Comparison of ENCODE assay signal across 8 cellular contexts in the genomic region with DNA sequence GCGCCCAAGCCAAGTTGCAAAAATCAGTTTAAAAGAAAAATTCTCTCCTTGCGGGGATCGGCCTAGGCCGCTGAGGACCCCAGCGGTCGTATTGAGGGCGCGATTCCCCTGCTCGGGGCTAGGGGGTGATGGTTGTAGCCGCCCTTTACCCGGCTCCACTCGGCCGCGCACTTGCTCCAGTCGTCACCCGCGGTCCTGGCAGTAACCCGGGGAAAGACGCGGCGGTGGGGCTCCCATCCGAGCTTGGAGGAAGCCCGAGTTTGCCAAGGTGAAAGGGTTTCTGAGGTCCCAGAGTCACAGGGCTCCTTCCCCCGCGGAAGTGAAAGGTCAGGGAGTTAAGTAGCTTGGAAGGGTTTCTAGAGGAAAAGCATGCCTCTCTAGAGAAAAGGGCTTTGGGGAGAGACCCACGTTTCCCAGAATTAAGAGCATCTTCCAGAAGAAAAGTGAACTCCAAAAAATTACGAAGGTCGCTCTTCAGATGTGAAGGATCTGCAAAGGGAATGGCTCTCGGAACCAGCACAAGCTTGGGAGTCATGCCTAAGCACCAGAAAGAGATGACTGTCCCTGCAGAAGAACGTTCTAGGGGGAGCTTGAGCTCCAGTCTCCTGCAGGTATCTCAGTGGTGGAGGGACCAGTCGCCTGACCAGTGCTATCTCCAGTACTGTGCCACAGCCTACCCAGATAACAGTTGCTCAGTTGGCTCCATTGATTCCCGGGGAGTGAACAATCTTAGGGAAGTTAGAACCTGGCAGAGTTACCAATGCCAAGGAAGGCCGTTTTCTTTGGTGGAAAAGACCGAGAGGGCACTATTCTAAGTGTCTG. TPM values are rescaled to one million over a fixed set of nuclear protein-coding genes. Genes with fewer than 3 reads are reported as not detected.
DNase-seq lines count a peak whose midpoint lies in the region; ATAC-seq and TF ChIP-seq lines count a peak whose summit lies in the region.

No MANE protein-coding gene starts in this region.

- peak overlapping the region; percentile 96 for H3K27ac Mint-ChIP-seq in activated T-cell treated with anti-CD3 and anti-CD28 coated beads, Interleukin-2, amount 50 U/mL, for 24 hours
- H3K27ac Mint-ChIP-seq in nephron (peak overlapping the region; percentile 67 to 91 (median 90)), type B pancreatic cell (peak overlapping the region; percentile 97)

- no peaks in the 10 kb centered on the region for H3K9me3 ChIP-seq in HCT116 (ENCODE audit: control insufficient read depth in 1 of 2, insufficient read depth in 1 of 2, low read depth in 1 of 2, low read length in 2 of 2)

- H3K79me2 ChIP-seq in HCT116 (ENCODE audit: insufficient read depth, low read length) = peaks cover 17% of the 10 kb centered on the region; the same call in 1 of the 2 replicates

- peaks cover 56% of the 10 kb centered on the region for H3K36me3 Mint-ChIP-seq in activated T-cell treated with anti-CD3 and anti-CD28 coated beads, Interleukin-2, amount 50 U/mL, for 24 hours (ENCODE audit: low read depth)
- H3K36me3 Mint-ChIP-seq in nephron (ENCODE audit: low read depth) = peaks cover 14% of the 10 kb centered on the region
- H3K36me3 Mint-ChIP-seq in type B pancreatic cell = no peaks in the 10 kb centered on the region

- ATAC-seq in HCT116 = peak; percentile 15

- peak overlapping the region; percentile 88 for H3K4me2 ChIP-seq in HCT116 (ENCODE audit: low read length)

- TSS peak; percentile 68 for BruUV-seq in HCT116 (replicated peaks; lab: Mats Ljungman, UMichigan)

- H3K27me3 ChIP-seq in HCT116 (ENCODE audit: insufficient read depth, low read length) = no peaks in the 10 kb centered on the region

- H2AFZ ChIP-seq in HCT116 (ENCODE audit: low read depth, low read length, poor library complexity, severe bottlenecking) = no peak overlapping the region

- no peaks in the 10 kb centered on the region for H3K9me3 Mint-ChIP-seq in activated T-cell treated with anti-CD3 and anti-CD28 coated beads, Interleukin-2, amount 50 U/mL, for 24 hours
- H3K9me3 Mint-ChIP-seq in nephron (no peaks in the 10 kb centered on the region), type B pancreatic cell (no peaks in the 10 kb centered on the region)

- no peak for DNase-seq in HCT116 (ENCODE audit: low read depth, low spot score)
- DNase-seq in NB4 (ENCODE audit: low read depth) = peak; percentile 57
- DNase-seq in activated T-cell treated with anti-CD3 and anti-CD28 coated beads, Interleukin-2, amount 50 U/mL, for 24 hours = peak; percentile 47
- peak; percentile 16 for DNase-seq in fibroblast of peridontal ligament (ENCODE audit: extremely low read depth)
- DNase-seq in type B pancreatic cell (ENCODE audit: extremely low spot score, unreplicated experiment) = no peak
- DNase-seq in DMS153 treated with DMSO at 0.1 percent for 48 hours (lab: John Stamatoyannopoulos, UW; ENCODE audit: unreplicated experiment) = no peak

- H3K9ac ChIP-seq in HCT116 (ENCODE audit: low read length) = peak overlapping the region; percentile 80

- no peaks in the 10 kb centered on the region for H3K27me3 Mint-ChIP-seq in activated T-cell treated with anti-CD3 and anti-CD28 coated beads, Interleukin-2, amount 50 U/mL, for 24 hours
- H3K27me3 Mint-ChIP-seq in nephron (ENCODE audit: low read depth) = peaks cover 4% of the 10 kb centered on the region
- H3K27me3 Mint-ChIP-seq in type B pancreatic cell = no peaks in the 10 kb centered on the region

- H3K27ac ChIP-seq in HCT116 (ENCODE audit: low read depth, low read length) = peak overlapping the region; percentile 76

- H3K36me3 ChIP-seq in HCT116 (ENCODE audit: control insufficient read depth in 1 of 2, insufficient read depth in 2 of 2, low read length in 2 of 2) = peaks cover 14 to 22% of the 10 kb centered on the region in 2 experiments; a peak in 3 of 4 replicates

- intact Hi-C loops in HCT116 (cut with micrococcal nuclease) = loop anchor here (2.0 kb wide), 1 partner anchor 37 kb away; a partner anchor contains a TSS

- RAD21 ChIA-PET in HCT116 (lab: Charles Lee; ENCODE audit: low non-redundant PET in 1 of 2, low total read pairs in 2 of 2, uncharacterized antibody in 2 of 2, unreplicated experiment in 2 of 2) = no interaction called here

- H3K4me3 Mint-ChIP-seq in activated T-cell treated with anti-CD3 and anti-CD28 coated beads, Interleukin-2, amount 50 U/mL, for 24 hours = peak overlapping the region; percentile 91
- H3K4me3 Mint-ChIP-seq in nephron (peak overlapping the region; percentile 92 to 94 (median 93)), type B pancreatic cell (peak overlapping the region; percentile 94)

- TF ChIP-seq POLR2A in HCT116 (IDR thresholded peaks at IDR 0.05; ENCODE audit: borderline replicate concordance, extremely low read depth, insufficient read depth, insufficient read length) = no peak
- no peak for TF ChIP-seq POLR2A in NB4 (IDR thresholded peaks at IDR 0.05; ENCODE audit: extremely low read depth, insufficient read length)

- H4K20me1 ChIP-seq in HCT116 (ENCODE audit: insufficient read depth) = no peaks in the 10 kb centered on the region

- TF ChIP-seq CTCF in GM12875 (IDR thresholded peaks at IDR 0.05; ENCODE audit: borderline replicate concordance, insufficient read depth, low read depth, low read length) (no peak), HCT116 (IDR thresholded peaks at IDR 0.05 in 2 of 3, conservative IDR thresholded peaks at IDR 0.05 in 1 of 3; ENCODE audit: borderline replicate concordance in 1 of 3, insufficient read depth in 1 of 3, low read depth in 2 of 3, low read length in 2 of 3) (no peak), NB4 (IDR thresholded peaks at IDR 0.05; ENCODE audit: low read depth, low read length) (peak; percentile 4), nephron (IDR thresholded peaks at IDR 0.05; ENCODE audit: unreplicated experiment in 3 of 3) (peak in 1 of 3 experiments; percentile 19), type B pancreatic cell (conservative IDR thresholded peaks at IDR 0.05) (peak; percentile 47)

- H3K4me1 ChIP-seq in HCT116 (ENCODE audit: control insufficient read depth in 1 of 2, insufficient read depth in 2 of 2, low read length in 2 of 2) = peaks cover 6 to 18% of the 10 kb centered on the region in 2 experiments; a peak in 3 of 4 replicates

- peak overlapping the region; percentile 92 for H3K4me3 ChIP-seq in GM12875 (ENCODE audit: low read depth, low read length)
- peak overlapping the region; percentile 62 to 78 for H3K4me3 ChIP-seq in HCT116 (replicated peaks in 1 of 2; ENCODE audit: low read depth in 1 of 2, low read length in 2 of 2)
- peak overlapping the region; percentile 79 for H3K4me3 ChIP-seq in NB4 (ENCODE audit: low read depth, low read length)

- POLR2A ChIA-PET in HCT116 (lab: Charles Lee) = interaction anchor here (1.0 kb wide), 1 partner anchor 17 kb away, joined by 3 read pairs; no protein-coding TSS in a partner anchor

- no peak for TF ChIP-seq RAD21 in HCT116 (IDR thresholded peaks at IDR 0.05; ENCODE audit: low read depth)

- H3K4me1 Mint-ChIP-seq in activated T-cell treated with anti-CD3 and anti-CD28 coated beads, Interleukin-2, amount 50 U/mL, for 24 hours (ENCODE audit: low read depth) = peaks cover 29% of the 10 kb centered on the region
- peaks cover 29% of the 10 kb centered on the region for H3K4me1 Mint-ChIP-seq in nephron
- peaks cover 11% of the 10 kb centered on the region for H3K4me1 Mint-ChIP-seq in type B pancreatic cell (ENCODE audit: unreplicated experiment)

- no peaks in the 10 kb centered on the region for H3K9me2 ChIP-seq in HCT116 (ENCODE audit: insufficient read depth)

- CTCF ChIA-PET in HCT116 (lab: Charles Lee) = no interaction called here

TF ChIP-seq in HCT116, 20 proteins besides CTCF, POLR2A, EP300 and RAD21:
- TF ChIP-seq EZH2phosphoT487 (IDR thresholded peaks at IDR 0.05; ENCODE audit: borderline replicate concordance) (no peak), ZFX (IDR thresholded peaks at IDR 0.05) (peak; percentile 67; the same call in 1 of the 2 replicates)
TF ChIP-seq in HCT116: peak in this region for 1.

RNA-seq across cellular contexts. Expression of a gene that starts 0.9 kb away (rescaled TPM):
- total RNA-seq in HCT116 (2021; ENCODE audit: unreplicated experiment) (59.9 TPM), type B pancreatic cell (ENCODE audit: low replicate concordance) (41.2 and 48.9 TPM in 2 replicates)
- 39.8 and 47.2 TPM in 2 replicates for polyA plus RNA-seq in HCT116 (2012)

RNA-seq across cellular contexts. Expression of a gene that starts 36.6 kb away (rescaled TPM):
- 48.8 TPM for total RNA-seq in HCT116 (2021; ENCODE audit: unreplicated experiment)
- polyA plus RNA-seq in HCT116 (2012) = 15.0 and 26.8 TPM in 2 replicates
- total RNA-seq in type B pancreatic cell (ENCODE audit: low replicate concordance) = 79.3 and 92.5 TPM in 2 replicates

Comparison
In these comparisons a context has a peak if more than half of its experiments do, and no peak if none do; other contexts are left out.
1. CTCF ChIP-seq: peak in NB4 (single experiment) and type B pancreatic cell (single experiment); none in GM12875 (single experiment) and HCT116 (0 of 3).
2. DNase-seq: peak in NB4 (single experiment), activated T-cell treated with anti-CD3 and anti-CD28 coated beads, Interleukin-2, amount 50 U/mL, for 24 hours (single experiment) and fibroblast of peridontal ligament (single experiment); none in HCT116 (single experiment), type B pancreatic cell (single experiment) and DMS153 treated with DMSO at 0.1 percent for 48 hours (single experiment).
3. Peak in every context shown above with its lines, with median percentiles within 50 percentile points of each other: H3K4me3 ChIP-seq, H3K27ac Mint-ChIP-seq and H3K4me3 Mint-ChIP-seq.